In genomic region chr9:84107081-84107480, GRCh38 we compare ENCODE assay signal across 9 cellular contexts.
"Had no signal": no experiment of that assay in that cellular context is flagged by ENCODE, and none has a peak within 500 bp of the region (broad histone marks: within the 10 kb centered on the region; RNA-seq: fewer than 3 reads in every experiment).

No MANE protein-coding gene starts in this region.

- ATAC-seq: HCT116, HepG2 had no signal

- H3K9ac ChIP-seq: GM23248 had no signal

- H3K4me3 Mint-ChIP-seq: HFFc6, IgD-negative memory B cell had no signal

- H3K4me1 ChIP-seq: HAP-1 had no signal

- DNase-seq: GM23248, GOT3, H7, HFFc6 had no signal

- H3K4me3 ChIP-seq: GM23248, HAP-1 had no signal

- H3K27ac ChIP-seq: GM23248, HL-60 had no signal

- H3K27ac Mint-ChIP-seq: HFFc6, IgD-negative memory B cell had no signal

- H2AFZ ChIP-seq: GM23248 had no signal

- H3K9me3 ChIP-seq: HAP-1 had no signal

- H3K36me3 ChIP-seq: HAP-1 had no signal

- H3K36me3 Mint-ChIP-seq: IgD-negative memory B cell had no signal

- H3K9me3 Mint-ChIP-seq: HFFc6 had no signal
